16 cellular contexts compared by ENCODE assay signal in genomic region chr17:82055965-82056728, GRCh38. TPM values are rescaled to one million over a fixed set of nuclear protein-coding genes. Genes with fewer than 3 reads are reported as not detected.
DNase-seq lines count a peak whose midpoint lies in the region; ATAC-seq, FAIRE-seq and TF ChIP-seq lines count a peak whose summit lies in the region.
"Had no signal": no experiment of that assay in that cellular context is flagged by ENCODE, and none has a peak within 500 bp of the region (broad histone marks: within the 10 kb centered on the region; RNA-seq: fewer than 3 reads in every experiment).

No MANE protein-coding gene starts in this region.

- no peak for TF ChIP-seq POLR2A in HepG2 (IDR thresholded peaks at IDR 0.05; ENCODE audit: insufficient read depth in 1 of 2, low read depth in 2 of 2, low read length in 2 of 2)

- peaks cover 20 to 31% of the 10 kb centered on the region in 2 donors for H3K36me3 Mint-ChIP-seq in stimulated activated naive B cell treated with anti-CD40 and anti-IgM and Interleukin-4, amounts not matched to agents 10 μg/mL and 1 μg/mL and 100 μg/mL, for 72 hours

- H3K27me3 Mint-ChIP-seq in stimulated activated naive B cell treated with anti-CD40 and anti-IgM and Interleukin-4, amounts not matched to agents 10 μg/mL and 1 μg/mL and 100 μg/mL, for 72 hours: no peaks in the 10 kb centered on the region
- H3K27me3 Mint-ChIP-seq: B cell had no signal

- DNase-seq in stimulated activated CD4-positive, alpha-beta T cell treated with anti-CD3 and anti-CD28 coated beads, Interleukin-4, amount 100 ng/mL, for 1 hour: peak; percentile 7
- no peak for DNase-seq in stimulated activated CD4-positive, alpha-beta T cell treated with anti-CD3 and anti-CD28 coated beads, Interleukin-4, amount 100 ng/mL, for 4 hours
- DNase-seq in NCI-H226 (peak; percentile 0), HepG2 (ENCODE audit: low spot score) (no peak), GM13976 (ENCODE audit: low spot score) (no peak)
- DNase-seq in stimulated activated naive B cell treated with anti-CD40 and anti-IgM and Interleukin-4, amounts not matched to agents 10 μg/mL and 1 μg/mL and 100 μg/mL, for 72 hours: no peak
- DNase-seq: H9, MV-4-11, NCI-H1436, NCI-H2227 treated with DMSO at 0.1 percent for 48 hours, PC-9, SIG-M5 had no signal

- H3K4me1 Mint-ChIP-seq in stimulated activated naive B cell treated with anti-CD40 and anti-IgM and Interleukin-4, amounts not matched to agents 10 μg/mL and 1 μg/mL and 100 μg/mL, for 72 hours: peaks cover 10 to 32% of the 10 kb centered on the region in 2 donors

- no peak for TF ChIP-seq RAD21 in HepG2 (CRISPR knock-in tag; IDR thresholded peaks at IDR 0.05)

- TF ChIP-seq CTCF in HepG2 (CRISPR knock-in tag; IDR thresholded peaks at IDR 0.05) (no peak), GM13976 (IDR thresholded peaks at IDR 0.05; ENCODE audit: borderline replicate concordance, control extremely low read depth, extremely low read depth, insufficient read depth, missing control alignments) (no peak)

- H2AFZ ChIP-seq in HepG2 (ENCODE audit: low read length): no peak overlapping the region
- H2AFZ ChIP-seq: PC-9 had no signal

- peaks cover 46% of the 10 kb centered on the region for H3K4me1 ChIP-seq in HepG2 (ENCODE audit: insufficient read depth, low read length)

- peak overlapping the region; percentile 91 for H3K27ac ChIP-seq in HepG2 (ENCODE audit: extremely low read length, insufficient read depth, low read length)
- H3K27ac ChIP-seq: PC-9 had no signal

- CTCF ChIA-PET in HepG2 (lab: Yijun Ruan, JAX; ENCODE audit: low intra/inter-chr PET ratio, low total read pairs): no interaction called here

- in situ Hi-C loops in HepG2 (cut with HindIII; ENCODE audit: extremely low pct_ligation_motif_present, low pct_unique_long_range_greater_than_20kb) (no loop called here), GM13976 (cut with MboI; ENCODE audit: low sequenced_read_pairs, unreplicated experiment) (no loop called here)

- no peak overlapping the region; a peak in 1 of 6 replicates for H3K4me3 ChIP-seq in HepG2 (replicated peaks in 1 of 3; ENCODE audit: insufficient read depth in 1 of 3, low read depth in 2 of 3, low read length in 3 of 3)
- H3K4me3 ChIP-seq: PC-9 had no signal

- POLR2A ChIA-PET in HepG2 (lab: Yijun Ruan, JAX): interaction anchor here (0.7 to 3.1 kb wide), 15 partner anchors 9 to 261 kb away, joined by 3 to 28 read pairs (median 5); partner anchors contain the start of genes CD7, CENPX, DCXR and DUS1L

- no peaks in the 10 kb centered on the region; a peak in 1 of 5 replicates for H3K27me3 ChIP-seq in HepG2 (ENCODE audit: control insufficient read depth in 1 of 2, insufficient read depth in 2 of 2, low read length in 2 of 2)

- peaks cover 19% of the 10 kb centered on the region for H3K79me2 ChIP-seq in HepG2 (ENCODE audit: insufficient read depth, low read length)

- no peak for FAIRE-seq in HepG2 (lab: Jason Lieb, UNC)
- FAIRE-seq: GM18507 had no signal

- no peak overlapping the region for H3K4me3 Mint-ChIP-seq in stimulated activated naive B cell treated with anti-CD40 and anti-IgM and Interleukin-4, amounts not matched to agents 10 μg/mL and 1 μg/mL and 100 μg/mL, for 72 hours
- H3K4me3 Mint-ChIP-seq: B cell; CD8-positive, alpha-beta T cell; H9 had no signal

- TF ChIP-seq EP300 in HepG2 (IDR thresholded peaks at IDR 0.05; ENCODE audit: low read depth in 2 of 2, low read length in 2 of 2) (no peak), HepG2 (CRISPR knock-in tag; IDR thresholded peaks at IDR 0.05; ENCODE audit: borderline replicate concordance) (no peak)

- intact Hi-C loops in HepG2 (cut with micrococcal nuclease; ENCODE audit: unreplicated experiment): no loop called here

- no peak overlapping the region for H3K27ac Mint-ChIP-seq in stimulated activated naive B cell treated with anti-CD40 and anti-IgM and Interleukin-4, amounts not matched to agents 10 μg/mL and 1 μg/mL and 100 μg/mL, for 72 hours
- H3K27ac Mint-ChIP-seq: B cell; CD8-positive, alpha-beta T cell; H9 had no signal

- no peaks in the 10 kb centered on the region for H3K9me3 ChIP-seq in HepG2 (ENCODE audit: low read length)

- 95% methylated on average over 22 of the region's 28 CpGs for WGBS in HepG2 (ENCODE audit: low lambda C conversion rate)

- H3K9me3 Mint-ChIP-seq in stimulated activated naive B cell treated with anti-CD40 and anti-IgM and Interleukin-4, amounts not matched to agents 10 μg/mL and 1 μg/mL and 100 μg/mL, for 72 hours: no peaks in the 10 kb centered on the region
- H3K9me3 Mint-ChIP-seq: CD8-positive, alpha-beta T cell; H9 had no signal

- H4K20me1 ChIP-seq in HepG2 (ENCODE audit: insufficient read depth, low read length): no peaks in the 10 kb centered on the region; the same call in 1 of the 2 replicates

- H3K9ac ChIP-seq in HepG2 (ENCODE audit: insufficient read depth, low read depth, low read length): peak overlapping the region; percentile 9; the same call in 1 of the 2 replicates

- H3K36me3 ChIP-seq in HepG2 (replicated peaks in 1 of 2; ENCODE audit: control insufficient read depth in 1 of 2, insufficient read depth in 2 of 2, low read length in 2 of 2): peaks cover 38 to 55% of the 10 kb centered on the region in 2 experiments

- ATAC-seq in HepG2 (no peak), GM21528 (IDR thresholded peaks at IDR 0.05; ENCODE audit: low FRiP score, unreplicated experiment) (no peak)
- ATAC-seq in stimulated activated naive B cell treated with anti-CD40 and anti-IgM and Interleukin-4, amounts not matched to agents 10 μg/mL and 1 μg/mL and 100 μg/mL, for 72 hours (replicated peaks): no peak
- ATAC-seq: CD8-positive, alpha-beta T cell had no signal

- no peak overlapping the region for H3K4me2 ChIP-seq in HepG2 (ENCODE audit: low read depth, low read length)
- H3K4me2 ChIP-seq: PC-9 had no signal

- BruUV-seq in HepG2 (replicated peaks; lab: Mats Ljungman, UMichigan): TSS peak; percentile 17

RNA-seq across cellular contexts. Expression of gene GPS1, which starts 4.4 kb away (rescaled TPM):
- total RNA-seq in HepG2 (2016; rRNA removed; fragmentation: Illumina TruSeq; extraction: Trizol): 106 and 124 TPM in 2 replicates
- 87.3 and 88.2 TPM in 2 replicates for total RNA-seq in HepG2 (2016; cell fraction: cytosol; rRNA removed; fragmentation: Illumina TruSeq; extraction: Trizol; ENCODE audit: low read depth)
- total RNA-seq in HepG2 (2016; cell fraction: insoluble cytoplasmic fraction; rRNA removed; fragmentation: Illumina TruSeq; extraction: Trizol): 99.7 and 134 TPM in 2 replicates
- total RNA-seq in HepG2 (2016; cell fraction: membrane; rRNA removed; fragmentation: Illumina TruSeq; extraction: Trizol): 96.5 and 111 TPM in 2 replicates
- 89.5 and 106 TPM in 2 replicates for total RNA-seq in HepG2 (2016; cell fraction: nucleus; rRNA removed; fragmentation: Illumina TruSeq; extraction: Trizol)
- 128 and 161 TPM in 2 replicates for polyA plus RNA-seq in HepG2 (2011; rRNA removed)
- 107 and 157 TPM in 2 replicates for polyA plus RNA-seq in HepG2 (2011; cell fraction: cytosol; rRNA removed)
- polyA plus RNA-seq in HepG2 (2011; cell fraction: nucleus; rRNA removed): 389 and 467 TPM in 2 replicates
- 102 and 120 TPM in 2 replicates for polyA plus RNA-seq in HepG2 (2012)
- polyA plus RNA-seq in HepG2 (2016; cell fraction: cytosol; fragmentation: Illumina TruSeq; extraction: Trizol; ENCODE audit: low read depth): 96.5 and 102 TPM in 2 replicates
- polyA plus RNA-seq in HepG2 (2016; cell fraction: insoluble cytoplasmic fraction; fragmentation: Illumina TruSeq; extraction: Trizol; ENCODE audit: low read depth): 120 and 146 TPM in 2 replicates
- 103 and 104 TPM in 2 replicates for polyA plus RNA-seq in HepG2 (2016; cell fraction: membrane; fragmentation: Illumina TruSeq; extraction: Trizol; ENCODE audit: low read depth)
- polyA plus RNA-seq in HepG2 (2016; cell fraction: nucleus; fragmentation: Illumina TruSeq; extraction: Trizol; ENCODE audit: insufficient read depth, low read depth): 225 and 229 TPM in 2 replicates
- 182 and 265 TPM in 2 replicates for polyA minus RNA-seq in HepG2 (2011; rRNA and poly(A)+ RNA removed; ENCODE audit: low replicate concordance)
- 76.6 and 80.3 TPM in 2 replicates for polyA minus RNA-seq in HepG2 (2011; cell fraction: cytosol; rRNA and poly(A)+ RNA removed)
- 60.2 and 61.0 TPM in 2 replicates for polyA minus RNA-seq in HepG2 (2011; cell fraction: nucleus; rRNA and poly(A)+ RNA removed)

RNA-seq across cellular contexts. Expression of gene RFNG, which starts 4.5 kb away (rescaled TPM):
- 27.8 and 64.0 TPM in 2 replicates for total RNA-seq in HepG2 (2016; rRNA removed; fragmentation: Illumina TruSeq; extraction: Trizol)
- total RNA-seq in HepG2 (2016; cell fraction: cytosol; rRNA removed; fragmentation: Illumina TruSeq; extraction: Trizol; ENCODE audit: low read depth): 72.5 and 73.8 TPM in 2 replicates
- total RNA-seq in HepG2 (2016; cell fraction: insoluble cytoplasmic fraction; rRNA removed; fragmentation: Illumina TruSeq; extraction: Trizol): 23.6 and 61.0 TPM in 2 replicates
- 95.0 and 98.0 TPM in 2 replicates for total RNA-seq in HepG2 (2016; cell fraction: membrane; rRNA removed; fragmentation: Illumina TruSeq; extraction: Trizol)
- total RNA-seq in HepG2 (2016; cell fraction: nucleus; rRNA removed; fragmentation: Illumina TruSeq; extraction: Trizol): 53.3 and 60.7 TPM in 2 replicates
- 61.4 and 90.6 TPM in 2 replicates for polyA plus RNA-seq in HepG2 (2011; rRNA removed)
- 36.1 and 62.0 TPM in 2 replicates for polyA plus RNA-seq in HepG2 (2011; cell fraction: cytosol; rRNA removed)
- polyA plus RNA-seq in HepG2 (2011; cell fraction: nucleus; rRNA removed): 548 and 733 TPM in 2 replicates
- 60.9 and 71.7 TPM in 2 replicates for polyA plus RNA-seq in HepG2 (2012)
- 106 and 121 TPM in 2 replicates for polyA plus RNA-seq in HepG2 (2016; cell fraction: cytosol; fragmentation: Illumina TruSeq; extraction: Trizol; ENCODE audit: low read depth)
- 35.7 and 47.7 TPM in 2 replicates for polyA plus RNA-seq in HepG2 (2016; cell fraction: insoluble cytoplasmic fraction; fragmentation: Illumina TruSeq; extraction: Trizol; ENCODE audit: low read depth)
- 128 and 132 TPM in 2 replicates for polyA plus RNA-seq in HepG2 (2016; cell fraction: membrane; fragmentation: Illumina TruSeq; extraction: Trizol; ENCODE audit: low read depth)
- polyA plus RNA-seq in HepG2 (2016; cell fraction: nucleus; fragmentation: Illumina TruSeq; extraction: Trizol; ENCODE audit: insufficient read depth, low read depth): 227 and 229 TPM in 2 replicates
- polyA minus RNA-seq in HepG2 (2011; rRNA and poly(A)+ RNA removed; ENCODE audit: low replicate concordance): 12.3 and 58.2 TPM in 2 replicates
- polyA minus RNA-seq in HepG2 (2011; cell fraction: cytosol; rRNA and poly(A)+ RNA removed): 21.9 and 29.0 TPM in 2 replicates
- polyA minus RNA-seq in HepG2 (2011; cell fraction: nucleus; rRNA and poly(A)+ RNA removed): 29.7 and 35.9 TPM in 2 replicates

RNA-seq across cellular contexts. Expression of gene DUS1L, which starts 9.5 kb away (rescaled TPM):
- 67.9 and 109 TPM in 2 replicates for total RNA-seq in HepG2 (2016; rRNA removed; fragmentation: Illumina TruSeq; extraction: Trizol)
- 206 and 220 TPM in 2 replicates for total RNA-seq in HepG2 (2016; cell fraction: cytosol; rRNA removed; fragmentation: Illumina TruSeq; extraction: Trizol; ENCODE audit: low read depth)
- 58.4 and 113 TPM in 2 replicates for total RNA-seq in HepG2 (2016; cell fraction: insoluble cytoplasmic fraction; rRNA removed; fragmentation: Illumina TruSeq; extraction: Trizol)
- 268 and 276 TPM in 2 replicates for total RNA-seq in HepG2 (2016; cell fraction: membrane; rRNA removed; fragmentation: Illumina TruSeq; extraction: Trizol)
- total RNA-seq in HepG2 (2016; cell fraction: nucleus; rRNA removed; fragmentation: Illumina TruSeq; extraction: Trizol): 69.9 and 102 TPM in 2 replicates
- 81.0 and 108 TPM in 2 replicates for polyA plus RNA-seq in HepG2 (2011; rRNA removed)
- 64.5 and 97.7 TPM in 2 replicates for polyA plus RNA-seq in HepG2 (2011; cell fraction: cytosol; rRNA removed)
- 583 and 668 TPM in 2 replicates for polyA plus RNA-seq in HepG2 (2011; cell fraction: nucleus; rRNA removed)
- polyA plus RNA-seq in HepG2 (2012): 82.7 and 123 TPM in 2 replicates
- polyA plus RNA-seq in HepG2 (2016; cell fraction: cytosol; fragmentation: Illumina TruSeq; extraction: Trizol; ENCODE audit: low read depth): 353 and 384 TPM in 2 replicates
- polyA plus RNA-seq in HepG2 (2016; cell fraction: insoluble cytoplasmic fraction; fragmentation: Illumina TruSeq; extraction: Trizol; ENCODE audit: low read depth): 138 and 172 TPM in 2 replicates
- polyA plus RNA-seq in HepG2 (2016; cell fraction: membrane; fragmentation: Illumina TruSeq; extraction: Trizol; ENCODE audit: low read depth): 444 and 521 TPM in 2 replicates
- polyA plus RNA-seq in HepG2 (2016; cell fraction: nucleus; fragmentation: Illumina TruSeq; extraction: Trizol; ENCODE audit: insufficient read depth, low read depth): 330 and 339 TPM in 2 replicates
- 47.0 and 79.2 TPM in 2 replicates for polyA minus RNA-seq in HepG2 (2011; rRNA and poly(A)+ RNA removed; ENCODE audit: low replicate concordance)
- 31.7 and 34.4 TPM in 2 replicates for polyA minus RNA-seq in HepG2 (2011; cell fraction: cytosol; rRNA and poly(A)+ RNA removed)
- polyA minus RNA-seq in HepG2 (2011; cell fraction: nucleus; rRNA and poly(A)+ RNA removed): 85.7 and 87.9 TPM in 2 replicates

RNA-seq across cellular contexts. Expression of gene DCXR, which starts 18.6 kb away (rescaled TPM):
- 286 and 311 TPM in 2 replicates for total RNA-seq in HepG2 (2016; rRNA removed; fragmentation: Illumina TruSeq; extraction: Trizol)
- total RNA-seq in HepG2 (2016; cell fraction: cytosol; rRNA removed; fragmentation: Illumina TruSeq; extraction: Trizol; ENCODE audit: low read depth): 275 and 353 TPM in 2 replicates
- 302 and 321 TPM in 2 replicates for total RNA-seq in HepG2 (2016; cell fraction: insoluble cytoplasmic fraction; rRNA removed; fragmentation: Illumina TruSeq; extraction: Trizol)
- 228 and 297 TPM in 2 replicates for total RNA-seq in HepG2 (2016; cell fraction: membrane; rRNA removed; fragmentation: Illumina TruSeq; extraction: Trizol)
- 132 and 152 TPM in 2 replicates for total RNA-seq in HepG2 (2016; cell fraction: nucleus; rRNA removed; fragmentation: Illumina TruSeq; extraction: Trizol)
- 287 and 290 TPM in 2 replicates for polyA plus RNA-seq in HepG2 (2011; rRNA removed)
- 253 and 424 TPM in 2 replicates for polyA plus RNA-seq in HepG2 (2011; cell fraction: cytosol; rRNA removed)
- polyA plus RNA-seq in HepG2 (2011; cell fraction: nucleus; rRNA removed): 645 and 737 TPM in 2 replicates
- 190 and 266 TPM in 2 replicates for polyA plus RNA-seq in HepG2 (2012)
- polyA plus RNA-seq in HepG2 (2016; cell fraction: cytosol; fragmentation: Illumina TruSeq; extraction: Trizol; ENCODE audit: low read depth): 398 and 426 TPM in 2 replicates
- 296 and 330 TPM in 2 replicates for polyA plus RNA-seq in HepG2 (2016; cell fraction: insoluble cytoplasmic fraction; fragmentation: Illumina TruSeq; extraction: Trizol; ENCODE audit: low read depth)
- polyA plus RNA-seq in HepG2 (2016; cell fraction: membrane; fragmentation: Illumina TruSeq; extraction: Trizol; ENCODE audit: low read depth): 308 and 335 TPM in 2 replicates
- 280 and 299 TPM in 2 replicates for polyA plus RNA-seq in HepG2 (2016; cell fraction: nucleus; fragmentation: Illumina TruSeq; extraction: Trizol; ENCODE audit: insufficient read depth, low read depth)
- polyA minus RNA-seq in HepG2 (2011; rRNA and poly(A)+ RNA removed; ENCODE audit: low replicate concordance): 73.9 and 172 TPM in 2 replicates
- 52.1 and 74.6 TPM in 2 replicates for polyA minus RNA-seq in HepG2 (2011; cell fraction: cytosol; rRNA and poly(A)+ RNA removed)
- 61.5 and 67.5 TPM in 2 replicates for polyA minus RNA-seq in HepG2 (2011; cell fraction: nucleus; rRNA and poly(A)+ RNA removed)

RNA-seq across cellular contexts. Expression of gene RAC3, which starts 24.7 kb away (rescaled TPM):
- 4.0 and 10.5 TPM in 2 replicates for total RNA-seq in HepG2 (2016; rRNA removed; fragmentation: Illumina TruSeq; extraction: Trizol)
- total RNA-seq in HepG2 (2016; cell fraction: cytosol; rRNA removed; fragmentation: Illumina TruSeq; extraction: Trizol; ENCODE audit: low read depth): 6.8 and 9.8 TPM in 2 replicates
- total RNA-seq in HepG2 (2016; cell fraction: insoluble cytoplasmic fraction; rRNA removed; fragmentation: Illumina TruSeq; extraction: Trizol): 3.9 and 12.6 TPM in 2 replicates
- total RNA-seq in HepG2 (2016; cell fraction: membrane; rRNA removed; fragmentation: Illumina TruSeq; extraction: Trizol): 7.3 and 10.1 TPM in 2 replicates
- total RNA-seq in HepG2 (2016; cell fraction: nucleus; rRNA removed; fragmentation: Illumina TruSeq; extraction: Trizol): 11.7 and 12.9 TPM in 2 replicates
- 21.3 and 24.1 TPM in 2 replicates for polyA plus RNA-seq in HepG2 (2011; rRNA removed)
- 12.8 and 16.7 TPM in 2 replicates for polyA plus RNA-seq in HepG2 (2011; cell fraction: cytosol; rRNA removed)
- 111 and 165 TPM in 2 replicates for polyA plus RNA-seq in HepG2 (2011; cell fraction: nucleus; rRNA removed)
- 6.3 and 10.6 TPM in 2 replicates for polyA plus RNA-seq in HepG2 (2012)
- polyA plus RNA-seq in HepG2 (2016; cell fraction: cytosol; fragmentation: Illumina TruSeq; extraction: Trizol; ENCODE audit: low read depth): 10.4 and 12.0 TPM in 2 replicates
- polyA plus RNA-seq in HepG2 (2016; cell fraction: insoluble cytoplasmic fraction; fragmentation: Illumina TruSeq; extraction: Trizol; ENCODE audit: low read depth): 6.0 and 7.2 TPM in 2 replicates
- 8.8 and 10.0 TPM in 2 replicates for polyA plus RNA-seq in HepG2 (2016; cell fraction: membrane; fragmentation: Illumina TruSeq; extraction: Trizol; ENCODE audit: low read depth)
- 45.9 and 51.6 TPM in 2 replicates for polyA plus RNA-seq in HepG2 (2016; cell fraction: nucleus; fragmentation: Illumina TruSeq; extraction: Trizol; ENCODE audit: insufficient read depth, low read depth)
- 12.6 and 13.2 TPM in 2 replicates for polyA minus RNA-seq in HepG2 (2011; rRNA and poly(A)+ RNA removed; ENCODE audit: low replicate concordance)
- polyA minus RNA-seq in HepG2 (2011; cell fraction: cytosol; rRNA and poly(A)+ RNA removed): 3.0 and 3.6 TPM in 2 replicates
- 6.7 and 7.6 TPM in 2 replicates for polyA minus RNA-seq in HepG2 (2011; cell fraction: nucleus; rRNA and poly(A)+ RNA removed)

Comparison
In these comparisons a context has a peak if more than half of its experiments do, and no peak if none do; other contexts are left out.
1. DNase-seq: peak in stimulated activated CD4-positive, alpha-beta T cell treated with anti-CD3 and anti-CD28 coated beads, Interleukin-4, amount 100 ng/mL, for 1 hour (single experiment) and NCI-H226 (single experiment); none in stimulated activated CD4-positive, alpha-beta T cell treated with anti-CD3 and anti-CD28 coated beads, Interleukin-4, amount 100 ng/mL, for 4 hours (0 of 2), HepG2 (single experiment), stimulated activated naive B cell treated with anti-CD40 and anti-IgM and Interleukin-4, amounts not matched to agents 10 μg/mL and 1 μg/mL and 100 μg/mL, for 72 hours (single experiment) and GM13976 (single experiment).